In the genomic region with DNA sequence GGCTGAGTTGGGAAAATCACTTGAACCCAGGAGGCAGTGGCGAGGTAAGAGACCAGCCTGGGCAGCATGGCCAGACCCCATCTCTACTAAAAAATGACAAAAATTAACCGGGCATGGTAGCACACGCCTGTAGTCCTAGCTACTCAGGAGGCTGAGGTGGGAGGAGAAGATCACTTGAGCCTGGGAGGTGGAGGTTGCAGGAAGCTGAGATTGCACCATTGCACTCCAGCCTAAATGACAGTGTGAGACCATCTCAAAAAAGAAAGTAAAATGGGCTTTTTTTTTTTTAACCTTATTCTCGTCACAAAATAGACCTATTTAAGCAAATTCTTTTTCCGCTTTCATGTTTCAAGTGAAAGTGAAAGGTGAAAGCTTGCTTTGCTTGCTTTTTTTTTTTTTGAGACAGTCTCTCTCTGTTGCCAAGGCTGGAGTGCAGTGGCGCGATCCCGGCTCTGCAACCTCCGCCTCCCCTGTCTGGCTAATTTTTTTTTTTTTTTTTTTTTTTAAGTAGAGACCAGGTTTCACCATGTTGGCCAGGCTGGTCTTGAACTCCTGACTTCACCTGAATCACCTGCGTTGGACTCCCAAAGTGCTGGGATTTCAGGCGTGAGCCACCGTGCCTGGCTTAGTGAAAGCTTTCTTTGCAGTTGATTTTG, we compare ENCODE assay signal across 9 cellular contexts. TPM values are rescaled to one million over a fixed set of nuclear protein-coding genes. Genes with fewer than 3 reads are reported as not detected.
A peak's percentile ranks its signal among the peaks of the same experiment; 100 is the strongest.
DNase-seq lines count a peak whose midpoint lies in the region; ATAC-seq lines count a peak whose summit lies in the region.
"Had no signal": no experiment of that assay in that cellular context is flagged by ENCODE, and none has a peak within 500 bp of the region (broad histone marks: within the 10 kb centered on the region; RNA-seq: fewer than 3 reads in every experiment).

No MANE protein-coding gene starts in this region.

- no peaks in the 10 kb centered on the region for H3K9me3 ChIP-seq in mononuclear cell (ENCODE audit: low read depth, low read length)

- ATAC-seq in GM18858 (IDR thresholded peaks at IDR 0.05; ENCODE audit: unreplicated experiment): peak; percentile 55
- ATAC-seq in HG03060 (IDR thresholded peaks at IDR 0.05; ENCODE audit: low read depth, unreplicated experiment): peak; percentile 59
- ATAC-seq: K562 had no signal

- H3K27me3 ChIP-seq in mononuclear cell (ENCODE audit: insufficient read depth, low read length): no peaks in the 10 kb centered on the region

- H3K4me1 ChIP-seq in mononuclear cell (ENCODE audit: insufficient read depth, low read length): peaks cover 63% of the 10 kb centered on the region

- DNase-seq in activated T-cell treated with anti-CD3 and anti-CD28 coated beads for 48 hours (ENCODE audit: low read depth) (peak; percentile 17), NOMO-1 treated with DMSO at 0.1 percent for 48 hours (lab: John Stamatoyannopoulos, UW; ENCODE audit: unreplicated experiment) (no peak), anterior cingulate cortex (lab: John Stamatoyannopoulos, UW) (no peak), NCI-H2107 treated with DMSO at 0.1 percent for 48 hours (lab: John Stamatoyannopoulos, UW; ENCODE audit: unreplicated experiment) (no peak), hypothalamus (lab: John Stamatoyannopoulos, UW) (no peak)

- peak overlapping the region; percentile 33 for H3K4me3 ChIP-seq in mononuclear cell (ENCODE audit: low read length)
- H3K4me3 ChIP-seq: K562 had no signal

RNA-seq across cellular contexts. Expression of a gene that starts 3.6 kb away (rescaled TPM):
- total RNA-seq in mononuclear cell: 119 TPM

RNA-seq across cellular contexts. Expression of a gene that starts 26.9 kb away (rescaled TPM):
- 1.7 TPM for total RNA-seq in mononuclear cell

RNA-seq across cellular contexts. Expression of a gene that starts 42.3 kb away (rescaled TPM):
- total RNA-seq in mononuclear cell: 301 TPM

RNA-seq across cellular contexts. Expression of a gene that starts 50.2 kb away (rescaled TPM):
- total RNA-seq in mononuclear cell: not detected

RNA-seq across cellular contexts. Expression of a gene that starts 50.6 kb away (rescaled TPM):
- 6.5 TPM for total RNA-seq in mononuclear cell
